In genomic region chr19:1103691-1104451, GRCh38 we compare ENCODE assay signal across 7 cellular contexts. TPM values are rescaled to one million over a fixed set of nuclear protein-coding genes. Genes with fewer than 3 reads are reported as not detected.
DNase-seq lines count a peak whose midpoint lies in the region; ATAC-seq, FAIRE-seq and TF ChIP-seq lines count a peak whose summit lies in the region.

Gene GPX4 (plus strand): TSS chr19:1103994. CDS start chr19:1104044, 50 bp downstream.

- TF ChIP-seq CTCF in body of pancreas (IDR thresholded peaks at IDR 0.05), result no peak
- no peak for TF ChIP-seq CTCF in sigmoid colon (IDR thresholded peaks at IDR 0.05)

- intact Hi-C loops in body of pancreas (cut with DNase I), result no loop called here
- intact Hi-C loops in sigmoid colon (cut with DNase I), result loop anchor here (2.0 to 10.0 kb wide), 3 partner anchors 137 to 427 kb away; partner anchors contain the start of genes ARID3A, ATP5F1D and FSTL3

- H3K4me1 ChIP-seq in body of pancreas (peaks cover 42% of the 10 kb centered on the region), sigmoid colon (peaks cover 0 to 52% (median 49%) of the 10 kb centered on the region in 4 donors)

- no peaks in the 10 kb centered on the region for H3K36me3 ChIP-seq in body of pancreas (replicated peaks in 1 of 2; ENCODE audit: insufficient read depth in 1 of 2, low read depth in 2 of 2)
- H3K36me3 ChIP-seq in sigmoid colon, result peaks cover under 1 to 33% (median 29%) of the 10 kb centered on the region in 4 donors

- peak; percentile 60 for ATAC-seq in GM18519 (IDR thresholded peaks at IDR 0.05; ENCODE audit: low FRiP score, unreplicated experiment)
- ATAC-seq in HG03060 (IDR thresholded peaks at IDR 0.05; ENCODE audit: low read depth, unreplicated experiment), result peak; percentile 35
- ATAC-seq in body of pancreas, result peak; percentile 93

- H3K9me3 ChIP-seq in body of pancreas (no peaks in the 10 kb centered on the region), sigmoid colon (no peaks in the 10 kb centered on the region)

- H3K27ac ChIP-seq in body of pancreas (peak within 1 kb of the TSS; percentile 94 to 99 (median 98)), sigmoid colon (peak within 1 kb of the TSS; percentile 98 to 100 (median 100))

- H3K4me3 ChIP-seq in body of pancreas (peak within 1 kb of the TSS; percentile 48 to 72), sigmoid colon (peak within 1 kb of the TSS; percentile 77 to 98 (median 94))

- DNase-seq in NCI-H2107 treated with DMSO at 0.1 percent for 48 hours (lab: John Stamatoyannopoulos, UW; ENCODE audit: unreplicated experiment) (peak; percentile 91), body of pancreas (peak; percentile 99 to 100 (median 99)), iPS DF 19.7 (ENCODE audit: low read depth, low spot score) (peak; percentile 83), sigmoid colon (peak; percentile 100)

- no peaks in the 10 kb centered on the region for H3K27me3 ChIP-seq in body of pancreas
- no peaks in the 10 kb centered on the region for H3K27me3 ChIP-seq in sigmoid colon

- FAIRE-seq in TTC549 (lab: Jason Lieb, UNC), result peak; percentile 92

- 0% methylated on average over 12 to 80 of the region's 96 CpGs for WGBS in body of pancreas, 2 donors
- WGBS in sigmoid colon, 2 donors, result 1% methylated on average over 96 of the region's 96 CpGs

- TF ChIP-seq POLR2A in body of pancreas (IDR thresholded peaks at IDR 0.05) (peak; percentile 92 to 99 (median 96)), sigmoid colon (IDR thresholded peaks at IDR 0.05) (peak; percentile 82 to 88)

- TF ChIP-seq EP300 in sigmoid colon (IDR thresholded peaks at IDR 0.05), result peak in 1 of 4 donors; percentile 41

RNA-seq across cellular contexts. Expression of gene GPX4, which starts in this region (rescaled TPM):
- 100 to 1,000 TPM; 152 to 157 TPM for total RNA-seq in body of pancreas
- 100 to 1,000 TPM; 269 to 433 (median 371) TPM for total RNA-seq in sigmoid colon
- polyA plus RNA-seq in sigmoid colon, result 100 to 1,000 TPM; 311 to 662 (median 643) TPM

Comparison
In these comparisons a context has a peak if more than half of its experiments do, and no peak if none do; other contexts are left out.
1. Peak in every context shown above with its lines: DNase-seq, ATAC-seq, H3K4me3 ChIP-seq and H3K27ac ChIP-seq.
2. ATAC-seq: peak in every context shown above with its lines; median percentile 93 in body of pancreas; 60 in GM18519; 35 in HG03060.